Comparison of ENCODE assay signal across 8 cellular contexts in genomic region chr6:31585531-31585930, GRCh38. TPM values are rescaled to one million over a fixed set of nuclear protein-coding genes. Genes with fewer than 3 reads are reported as not detected.
DNase-seq lines count a peak whose midpoint lies in the region; ATAC-seq, FAIRE-seq and TF ChIP-seq lines count a peak whose summit lies in the region.

No MANE protein-coding gene starts in this region.

- H2BK120ac ChIP-seq in H9 (ENCODE audit: low read depth, low read length, poor library complexity, severe bottlenecking), result no peak overlapping the region

- H2BK12ac ChIP-seq in H9 (ENCODE audit: insufficient read length, low read depth, low read length), result no peak overlapping the region

- DNase-seq in H9 (peak; percentile 66), HepG2 (ENCODE audit: low spot score) (peak; percentile 50), germinal center (ENCODE audit: low spot score) (no peak), midbrain (lab: John Stamatoyannopoulos, UW) (no peak), RWPE1 (ENCODE audit: low spot score) (no peak)
- peak; percentile 86 for DNase-seq in activated CD4-positive, alpha-beta T cell treated with anti-CD3 and anti-CD28 coated beads, Interleukin-2, amount 10 ng/mL, durations not matched to agents 24 days and 14 days

- H3K27ac Mint-ChIP-seq in H9, result no peak overlapping the region
- H3K27ac Mint-ChIP-seq in activated CD4-positive, alpha-beta T cell treated with anti-CD3 and anti-CD28 coated beads, Interleukin-2, amount 10 ng/mL, durations not matched to agents 24 days and 14 days, result peak overlapping the region; percentile 96

- no peak overlapping the region for H3K18ac ChIP-seq in H9 (ENCODE audit: insufficient read length, low read depth, low read length)

- TF ChIP-seq CTCF in H9 (conservative IDR thresholded peaks at IDR 0.05) (peak; percentile 77), HepG2 (CRISPR knock-in tag; IDR thresholded peaks at IDR 0.05) (peak; percentile 69), RWPE1 (conservative IDR thresholded peaks at IDR 0.05; ENCODE audit: low read depth) (no peak)

- no peak overlapping the region for H2AK5ac ChIP-seq in H9 (ENCODE audit: insufficient read length, low read length)

- peak overlapping the region in 10 of 11 experiments; percentile 66 to 81 (median 74); a peak in 19 of 22 replicates for H3K9ac ChIP-seq in BLaER1 treated with 17β-estradiol and CSF1 and Interleukin-3, amounts not matched to agents 10 nM and 100 nM
- H3K9ac ChIP-seq in H9 (ENCODE audit: extremely low read depth, insufficient read length, low read length), result no peak overlapping the region
- no peak overlapping the region for H3K9ac ChIP-seq in HepG2 (ENCODE audit: insufficient read depth, low read depth, low read length)

- in situ Hi-C loops in HepG2 (cut with HindIII; ENCODE audit: extremely low pct_ligation_motif_present, low pct_unique_long_range_greater_than_20kb), result loop anchor here (5.0 kb wide), 1 partner anchor 93 kb away; no protein-coding TSS in a partner anchor

- H3K9me3 Mint-ChIP-seq in H9, result no peaks in the 10 kb centered on the region; a peak in 1 of 5 replicates
- H3K9me3 Mint-ChIP-seq in activated CD4-positive, alpha-beta T cell treated with anti-CD3 and anti-CD28 coated beads, Interleukin-2, amount 10 ng/mL, durations not matched to agents 24 days and 14 days, result no peaks in the 10 kb centered on the region

- H3K36me3 ChIP-seq in BLaER1 treated with 17β-estradiol and CSF1 and Interleukin-3, amounts not matched to agents 10 nM and 100 nM, result peaks cover 0 to 10% (median 0%) of the 10 kb centered on the region in 11 experiments; a peak in 5 of 22 replicates
- H3K36me3 ChIP-seq in HepG2 (replicated peaks in 1 of 2; ENCODE audit: control insufficient read depth in 1 of 2, insufficient read depth in 2 of 2, low read length in 2 of 2), result no peaks in the 10 kb centered on the region

- CTCF ChIA-PET in HepG2 (lab: Yijun Ruan, JAX; ENCODE audit: low intra/inter-chr PET ratio, low total read pairs) (no interaction called here), RWPE1 (lab: Yijun Ruan, JAX) (interaction anchor here (0.7 kb wide), 1 partner anchor 39 kb away, joined by 3 read pairs; no protein-coding TSS in a partner anchor)

- peaks cover 23% of the 10 kb centered on the region for H3K27me3 Mint-ChIP-seq in H9 (ENCODE audit: low read depth)
- H3K27me3 Mint-ChIP-seq in activated CD4-positive, alpha-beta T cell treated with anti-CD3 and anti-CD28 coated beads, Interleukin-2, amount 10 ng/mL, durations not matched to agents 24 days and 14 days, result no peaks in the 10 kb centered on the region

- no peaks in the 10 kb centered on the region for H3K9me3 ChIP-seq in BLaER1 treated with 17β-estradiol and CSF1 and Interleukin-3, amounts not matched to agents 10 nM and 100 nM (replicated peaks in 1 of 11)
- H3K9me3 ChIP-seq in H9 (ENCODE audit: control insufficient read depth, low read depth, low read length) (no peaks in the 10 kb centered on the region), HepG2 (ENCODE audit: low read length) (no peaks in the 10 kb centered on the region)

- H3T11ph ChIP-seq in H9 (ENCODE audit: low read length), result no peak overlapping the region

- H3K79me2 ChIP-seq in H9 (ENCODE audit: insufficient read depth, low read length) (no peaks in the 10 kb centered on the region), HepG2 (ENCODE audit: insufficient read depth, low read length) (no peaks in the 10 kb centered on the region)

- POLR2A ChIA-PET in HepG2 (lab: Yijun Ruan, JAX) (no interaction called here), RWPE1 (lab: Yijun Ruan, JAX; ENCODE audit: low non-redundant PET) (no interaction called here)

- no peak overlapping the region for H4K91ac ChIP-seq in H9 (ENCODE audit: insufficient read length, low read depth, low read length)

- H3K56ac ChIP-seq in H9 (ENCODE audit: insufficient read length, low read depth, low read length), result no peak overlapping the region

- H3K27ac ChIP-seq in BLaER1 treated with 17β-estradiol and CSF1 and Interleukin-3, amounts not matched to agents 10 nM and 100 nM, result peak overlapping the region; percentile 59 to 92 (median 86)
- H3K27ac ChIP-seq in H9 (ENCODE audit: insufficient read length, low read depth, low read length) (no peak overlapping the region), HepG2 (ENCODE audit: extremely low read length, insufficient read depth, low read length) (no peak overlapping the region), RWPE1 (no peak overlapping the region)

- TF ChIP-seq POLR2A in HepG2 (IDR thresholded peaks at IDR 0.05; ENCODE audit: insufficient read depth in 1 of 2, low read depth in 2 of 2, low read length in 2 of 2), result no peak

- H3K4me2 ChIP-seq in BLaER1 treated with 17β-estradiol and CSF1 and Interleukin-3, amounts not matched to agents 10 nM and 100 nM, result peak overlapping the region; percentile 77 to 100 (median 94)
- H3K4me2 ChIP-seq in H9 (ENCODE audit: insufficient read depth, insufficient read length, low read length) (no peak overlapping the region), HepG2 (ENCODE audit: low read depth, low read length) (no peak overlapping the region)

- no peak overlapping the region for H3K14ac ChIP-seq in H9 (ENCODE audit: insufficient read depth, low read length)

- intact Hi-C loops in activated CD4-positive, alpha-beta T cell treated with anti-CD3 and anti-CD28 coated beads, Interleukin-2, amount 10 ng/mL, durations not matched to agents 24 days and 14 days (cut with micrococcal nuclease), result loop anchor here (1.0 kb wide), 1 partner anchor 13 kb away; no protein-coding TSS in a partner anchor
- intact Hi-C loops in HepG2 (cut with micrococcal nuclease; ENCODE audit: unreplicated experiment), result loop anchor here (5.0 kb wide), 1 partner anchor 1138 kb away; no protein-coding TSS in a partner anchor

- no peak overlapping the region for H3K4me3 Mint-ChIP-seq in H9
- H3K4me3 Mint-ChIP-seq in activated CD4-positive, alpha-beta T cell treated with anti-CD3 and anti-CD28 coated beads, Interleukin-2, amount 10 ng/mL, durations not matched to agents 24 days and 14 days, result peak overlapping the region; percentile 89

- H3K23me2 ChIP-seq in H9 (ENCODE audit: insufficient read length, low read depth, low read length, poor library complexity, severe bottlenecking), result peaks cover 11% of the 10 kb centered on the region

- no peak overlapping the region for H4K8ac ChIP-seq in H9 (replicated peaks; ENCODE audit: insufficient read length, low read depth, low read length)

- H3K79me1 ChIP-seq in H9 (ENCODE audit: insufficient read depth, low read depth, low read length, poor library complexity, severe bottlenecking), result no peaks in the 10 kb centered on the region

- H3K27me3 ChIP-seq in BLaER1 treated with 17β-estradiol and CSF1 and Interleukin-3, amounts not matched to agents 10 nM and 100 nM, result no peaks in the 10 kb centered on the region
- no peaks in the 10 kb centered on the region for H3K27me3 ChIP-seq in H9 (ENCODE audit: insufficient read depth, low read length)
- H3K27me3 ChIP-seq in HepG2 (ENCODE audit: control insufficient read depth in 1 of 2, insufficient read depth in 2 of 2, low read length in 2 of 2), result peaks cover 11 to 56% of the 10 kb centered on the region in 2 experiments

- TF ChIP-seq EP300 in HepG2 (IDR thresholded peaks at IDR 0.05; ENCODE audit: low read depth in 2 of 2, low read length in 2 of 2), result no peak
- no peak for TF ChIP-seq EP300 in HepG2 (CRISPR knock-in tag; IDR thresholded peaks at IDR 0.05; ENCODE audit: borderline replicate concordance)

- H2AFZ ChIP-seq in H9 (ENCODE audit: low read length) (no peak overlapping the region), HepG2 (ENCODE audit: low read length) (no peak overlapping the region)

- H3K4me1 Mint-ChIP-seq in H9, result peaks cover 23 to 34% of the 10 kb centered on the region in 2 experiments
- H3K4me1 Mint-ChIP-seq in activated CD4-positive, alpha-beta T cell treated with anti-CD3 and anti-CD28 coated beads, Interleukin-2, amount 10 ng/mL, durations not matched to agents 24 days and 14 days, result peaks cover 59% of the 10 kb centered on the region

- ATAC-seq in HepG2 (no peak), HG02840 (IDR thresholded peaks at IDR 0.05; ENCODE audit: low FRiP score, unreplicated experiment) (no peak)

- H3K4ac ChIP-seq in H9 (ENCODE audit: low read depth, low read length), result no peak overlapping the region

- BruUV-seq in HepG2 (replicated peaks; lab: Mats Ljungman, UMichigan), result no TSS peak

- TF ChIP-seq RAD21 in HepG2 (CRISPR knock-in tag; IDR thresholded peaks at IDR 0.05), result peak; percentile 23; the same call in 1 of the 2 replicates

- H2BK5ac ChIP-seq in H9 (ENCODE audit: insufficient read length, low read length), result no peak overlapping the region

- WGBS in H9 (ENCODE audit: extremely low coverage, insufficient read length, low lambda C conversion rate), result no CpG with 5 or more reads among the region's 2 CpGs
- WGBS in HepG2 (ENCODE audit: low lambda C conversion rate), result 38% methylated on average over 2 of the region's 2 CpGs

- no peaks in the 10 kb centered on the region for H4K20me1 ChIP-seq in BLaER1 treated with 17β-estradiol and CSF1 and Interleukin-3, amounts not matched to agents 10 nM and 100 nM
- H4K20me1 ChIP-seq in H9 (ENCODE audit: control insufficient read depth, insufficient read depth, insufficient read length), result no peaks in the 10 kb centered on the region
- H4K20me1 ChIP-seq in HepG2 (ENCODE audit: insufficient read depth, low read length), result no peaks in the 10 kb centered on the region

- FAIRE-seq in HepG2 (lab: Jason Lieb, UNC), result peak; percentile 60

- no peak overlapping the region for H2BK20ac ChIP-seq in H9 (ENCODE audit: low read depth, low read length, poor library complexity, severe bottlenecking)

- no peak overlapping the region for H3K23ac ChIP-seq in H9 (ENCODE audit: insufficient read length, low read depth, low read length)

- H4K5ac ChIP-seq in H9 (ENCODE audit: insufficient read length, low read depth, low read length), result no peak overlapping the region

- H2BK15ac ChIP-seq in H9 (ENCODE audit: low read depth, low read length), result no peak overlapping the region

- H3K4me1 ChIP-seq in BLaER1 treated with 17β-estradiol and CSF1 and Interleukin-3, amounts not matched to agents 10 nM and 100 nM, result peaks cover 76 to 94% (median 86%) of the 10 kb centered on the region in 10 experiments
- H3K4me1 ChIP-seq in H9 (ENCODE audit: insufficient read depth, low read length), result peaks cover 2% of the 10 kb centered on the region; the same call in 1 of the 2 replicates
- H3K4me1 ChIP-seq in HepG2 (ENCODE audit: insufficient read depth, low read length), result peaks cover 20% of the 10 kb centered on the region

- H3K4me3 ChIP-seq in BLaER1 treated with 17β-estradiol and CSF1 and Interleukin-3, amounts not matched to agents 10 nM and 100 nM, result peak overlapping the region in 4 of 10 experiments; percentile 24 to 64 (median 56); a peak in 3 of 20 replicates
- H3K4me3 ChIP-seq in HepG2 (replicated peaks in 1 of 3; ENCODE audit: insufficient read depth in 1 of 3, low read depth in 2 of 3, low read length in 3 of 3), result no peak overlapping the region

- no peaks in the 10 kb centered on the region for H3K36me3 Mint-ChIP-seq in H9 (ENCODE audit: insufficient read depth in 1 of 3, low read depth in 3 of 3)
- H3K36me3 Mint-ChIP-seq in activated CD4-positive, alpha-beta T cell treated with anti-CD3 and anti-CD28 coated beads, Interleukin-2, amount 10 ng/mL, durations not matched to agents 24 days and 14 days (ENCODE audit: low read depth), result peaks cover 29% of the 10 kb centered on the region

RNA-seq across cellular contexts. Expression of gene LST1, which starts 0.5 kb away (rescaled TPM):
- total RNA-seq in H9 (2021) (not detected in 2 replicates), HepG2 (2016; rRNA removed; fragmentation: Illumina TruSeq; extraction: Trizol) (not detected in 2 replicates)
- total RNA-seq in activated CD4-positive, alpha-beta T cell treated with anti-CD3 and anti-CD28 coated beads, Interleukin-2, amount 10 ng/mL, durations not matched to agents 24 days and 14 days, result 42.6 and 46.4 TPM in 2 replicates
- not detected in 2 replicates for total RNA-seq in HepG2 (2016; cell fraction: cytosol; rRNA removed; fragmentation: Illumina TruSeq; extraction: Trizol; ENCODE audit: low read depth)
- not detected in 2 replicates for total RNA-seq in HepG2 (2016; cell fraction: insoluble cytoplasmic fraction; rRNA removed; fragmentation: Illumina TruSeq; extraction: Trizol)
- total RNA-seq in HepG2 (2016; cell fraction: membrane; rRNA removed; fragmentation: Illumina TruSeq; extraction: Trizol), result not detected in 2 replicates
- not detected in 2 replicates for total RNA-seq in HepG2 (2016; cell fraction: nucleus; rRNA removed; fragmentation: Illumina TruSeq; extraction: Trizol)
- not detected in 2 replicates for polyA plus RNA-seq in HepG2 (2011; rRNA removed)
- not detected in 2 replicates for polyA plus RNA-seq in HepG2 (2011; cell fraction: cytosol; rRNA removed)
- polyA plus RNA-seq in HepG2 (2011; cell fraction: nucleus; rRNA removed), result not detected in 2 replicates
- polyA plus RNA-seq in HepG2 (2012), result not detected in 2 replicates
- polyA plus RNA-seq in HepG2 (2016; cell fraction: cytosol; fragmentation: Illumina TruSeq; extraction: Trizol; ENCODE audit: low read depth), result not detected in 2 replicates
- polyA plus RNA-seq in HepG2 (2016; cell fraction: insoluble cytoplasmic fraction; fragmentation: Illumina TruSeq; extraction: Trizol; ENCODE audit: low read depth), result not detected in 2 replicates
- not detected in 2 replicates for polyA plus RNA-seq in HepG2 (2016; cell fraction: membrane; fragmentation: Illumina TruSeq; extraction: Trizol; ENCODE audit: low read depth)
- not detected in 2 replicates for polyA plus RNA-seq in HepG2 (2016; cell fraction: nucleus; fragmentation: Illumina TruSeq; extraction: Trizol; ENCODE audit: insufficient read depth, low read depth)
- not detected in 2 replicates for polyA minus RNA-seq in HepG2 (2011; rRNA and poly(A)+ RNA removed; ENCODE audit: low replicate concordance)
- not detected in 2 replicates for polyA minus RNA-seq in HepG2 (2011; cell fraction: cytosol; rRNA and poly(A)+ RNA removed)
- not detected in 2 replicates for polyA minus RNA-seq in HepG2 (2011; cell fraction: nucleus; rRNA and poly(A)+ RNA removed)

RNA-seq across cellular contexts. Expression of gene LTB, which starts 3.3 kb away (rescaled TPM):
- total RNA-seq in H9 (2021), result not detected in 2 replicates
- 134 and 136 TPM in 2 replicates for total RNA-seq in activated CD4-positive, alpha-beta T cell treated with anti-CD3 and anti-CD28 coated beads, Interleukin-2, amount 10 ng/mL, durations not matched to agents 24 days and 14 days
- 0.22 TPM in 1 of 2 replicates, not detected in the other for total RNA-seq in HepG2 (2016; rRNA removed; fragmentation: Illumina TruSeq; extraction: Trizol)
- total RNA-seq in HepG2 (2016; cell fraction: cytosol; rRNA removed; fragmentation: Illumina TruSeq; extraction: Trizol; ENCODE audit: low read depth), result not detected in 2 replicates
- total RNA-seq in HepG2 (2016; cell fraction: insoluble cytoplasmic fraction; rRNA removed; fragmentation: Illumina TruSeq; extraction: Trizol), result 0.13 and 0.46 TPM in 2 replicates
- not detected in 2 replicates for total RNA-seq in HepG2 (2016; cell fraction: membrane; rRNA removed; fragmentation: Illumina TruSeq; extraction: Trizol)
- not detected in 2 replicates for total RNA-seq in HepG2 (2016; cell fraction: nucleus; rRNA removed; fragmentation: Illumina TruSeq; extraction: Trizol)
- polyA plus RNA-seq in HepG2 (2011; rRNA removed), result 0.09 and 0.30 TPM in 2 replicates
- polyA plus RNA-seq in HepG2 (2011; cell fraction: cytosol; rRNA removed), result 0.19 and 0.27 TPM in 2 replicates
- polyA plus RNA-seq in HepG2 (2011; cell fraction: nucleus; rRNA removed), result 0.54 TPM in 1 of 2 replicates, not detected in the other
- polyA plus RNA-seq in HepG2 (2012), result 0.29 TPM in 1 of 2 replicates, not detected in the other
- 0.15 and 0.16 TPM in 2 replicates for polyA plus RNA-seq in HepG2 (2016; cell fraction: cytosol; fragmentation: Illumina TruSeq; extraction: Trizol; ENCODE audit: low read depth)
- 0.41 TPM in 1 of 2 replicates, not detected in the other for polyA plus RNA-seq in HepG2 (2016; cell fraction: insoluble cytoplasmic fraction; fragmentation: Illumina TruSeq; extraction: Trizol; ENCODE audit: low read depth)
- polyA plus RNA-seq in HepG2 (2016; cell fraction: membrane; fragmentation: Illumina TruSeq; extraction: Trizol; ENCODE audit: low read depth), result 0.20 and 0.23 TPM in 2 replicates
- not detected in 2 replicates for polyA plus RNA-seq in HepG2 (2016; cell fraction: nucleus; fragmentation: Illumina TruSeq; extraction: Trizol; ENCODE audit: insufficient read depth, low read depth)
- polyA minus RNA-seq in HepG2 (2011; rRNA and poly(A)+ RNA removed; ENCODE audit: low replicate concordance), result not detected in 2 replicates
- not detected in 2 replicates for polyA minus RNA-seq in HepG2 (2011; cell fraction: cytosol; rRNA and poly(A)+ RNA removed)
- not detected in 2 replicates for polyA minus RNA-seq in HepG2 (2011; cell fraction: nucleus; rRNA and poly(A)+ RNA removed)

RNA-seq across cellular contexts. Expression of gene NCR3, which starts 7.3 kb away (rescaled TPM):
- total RNA-seq in H9 (2021), result 0.55 and 0.64 TPM in 2 replicates
- total RNA-seq in activated CD4-positive, alpha-beta T cell treated with anti-CD3 and anti-CD28 coated beads, Interleukin-2, amount 10 ng/mL, durations not matched to agents 24 days and 14 days, result 12.2 and 14.5 TPM in 2 replicates
- total RNA-seq in HepG2 (2016; rRNA removed; fragmentation: Illumina TruSeq; extraction: Trizol), result not detected in 2 replicates
- not detected in 2 replicates for total RNA-seq in HepG2 (2016; cell fraction: cytosol; rRNA removed; fragmentation: Illumina TruSeq; extraction: Trizol; ENCODE audit: low read depth)
- total RNA-seq in HepG2 (2016; cell fraction: insoluble cytoplasmic fraction; rRNA removed; fragmentation: Illumina TruSeq; extraction: Trizol), result not detected in 2 replicates
- total RNA-seq in HepG2 (2016; cell fraction: membrane; rRNA removed; fragmentation: Illumina TruSeq; extraction: Trizol), result not detected in 2 replicates
- not detected in 2 replicates for total RNA-seq in HepG2 (2016; cell fraction: nucleus; rRNA removed; fragmentation: Illumina TruSeq; extraction: Trizol)
- polyA plus RNA-seq in HepG2 (2011; rRNA removed), result not detected in 2 replicates
- not detected in 2 replicates for polyA plus RNA-seq in HepG2 (2011; cell fraction: cytosol; rRNA removed)
- not detected in 2 replicates for polyA plus RNA-seq in HepG2 (2011; cell fraction: nucleus; rRNA removed)
- not detected in 2 replicates for polyA plus RNA-seq in HepG2 (2012)
- not detected in 2 replicates for polyA plus RNA-seq in HepG2 (2016; cell fraction: cytosol; fragmentation: Illumina TruSeq; extraction: Trizol; ENCODE audit: low read depth)
- polyA plus RNA-seq in HepG2 (2016; cell fraction: insoluble cytoplasmic fraction; fragmentation: Illumina TruSeq; extraction: Trizol; ENCODE audit: low read depth), result not detected in 2 replicates
- not detected in 2 replicates for polyA plus RNA-seq in HepG2 (2016; cell fraction: membrane; fragmentation: Illumina TruSeq; extraction: Trizol; ENCODE audit: low read depth)
- polyA plus RNA-seq in HepG2 (2016; cell fraction: nucleus; fragmentation: Illumina TruSeq; extraction: Trizol; ENCODE audit: insufficient read depth, low read depth), result not detected in 2 replicates
- not detected in 2 replicates for polyA minus RNA-seq in HepG2 (2011; rRNA and poly(A)+ RNA removed; ENCODE audit: low replicate concordance)
- not detected in 2 replicates for polyA minus RNA-seq in HepG2 (2011; cell fraction: cytosol; rRNA and poly(A)+ RNA removed)
- polyA minus RNA-seq in HepG2 (2011; cell fraction: nucleus; rRNA and poly(A)+ RNA removed), result not detected in 2 replicates

RNA-seq across cellular contexts. Expression of gene TNF, which starts 10.2 kb away (rescaled TPM):
- total RNA-seq in H9 (2021) (not detected in 2 replicates), HepG2 (2016; rRNA removed; fragmentation: Illumina TruSeq; extraction: Trizol) (not detected in 2 replicates)
- total RNA-seq in activated CD4-positive, alpha-beta T cell treated with anti-CD3 and anti-CD28 coated beads, Interleukin-2, amount 10 ng/mL, durations not matched to agents 24 days and 14 days, result 294 and 303 TPM in 2 replicates
- total RNA-seq in HepG2 (2016; cell fraction: cytosol; rRNA removed; fragmentation: Illumina TruSeq; extraction: Trizol; ENCODE audit: low read depth), result not detected in 2 replicates
- total RNA-seq in HepG2 (2016; cell fraction: insoluble cytoplasmic fraction; rRNA removed; fragmentation: Illumina TruSeq; extraction: Trizol), result 0.09 and 0.10 TPM in 2 replicates
- 0.15 TPM in 1 of 2 replicates, not detected in the other for total RNA-seq in HepG2 (2016; cell fraction: membrane; rRNA removed; fragmentation: Illumina TruSeq; extraction: Trizol)
- total RNA-seq in HepG2 (2016; cell fraction: nucleus; rRNA removed; fragmentation: Illumina TruSeq; extraction: Trizol), result not detected in 2 replicates
- polyA plus RNA-seq in HepG2 (2011; rRNA removed), result not detected in 2 replicates
- not detected in 2 replicates for polyA plus RNA-seq in HepG2 (2011; cell fraction: cytosol; rRNA removed)
- not detected in 2 replicates for polyA plus RNA-seq in HepG2 (2011; cell fraction: nucleus; rRNA removed)
- polyA plus RNA-seq in HepG2 (2012), result not detected in 2 replicates
- not detected in 2 replicates for polyA plus RNA-seq in HepG2 (2016; cell fraction: cytosol; fragmentation: Illumina TruSeq; extraction: Trizol; ENCODE audit: low read depth)
- polyA plus RNA-seq in HepG2 (2016; cell fraction: insoluble cytoplasmic fraction; fragmentation: Illumina TruSeq; extraction: Trizol; ENCODE audit: low read depth), result not detected in 2 replicates
- not detected in 2 replicates for polyA plus RNA-seq in HepG2 (2016; cell fraction: membrane; fragmentation: Illumina TruSeq; extraction: Trizol; ENCODE audit: low read depth)
- 0.28 TPM in 1 of 2 replicates, not detected in the other for polyA plus RNA-seq in HepG2 (2016; cell fraction: nucleus; fragmentation: Illumina TruSeq; extraction: Trizol; ENCODE audit: insufficient read depth, low read depth)
- 0.26 TPM in 1 of 2 replicates, not detected in the other for polyA minus RNA-seq in HepG2 (2011; rRNA and poly(A)+ RNA removed; ENCODE audit: low replicate concordance)
- not detected in 2 replicates for polyA minus RNA-seq in HepG2 (2011; cell fraction: cytosol; rRNA and poly(A)+ RNA removed)
- not detected in 2 replicates for polyA minus RNA-seq in HepG2 (2011; cell fraction: nucleus; rRNA and poly(A)+ RNA removed)

RNA-seq across cellular contexts. Expression of gene LTA, which starts 13.4 kb away (rescaled TPM):
- total RNA-seq in H9 (2021), result not detected in 2 replicates
- total RNA-seq in activated CD4-positive, alpha-beta T cell treated with anti-CD3 and anti-CD28 coated beads, Interleukin-2, amount 10 ng/mL, durations not matched to agents 24 days and 14 days, result 622 and 631 TPM in 2 replicates
- not detected in 2 replicates for total RNA-seq in HepG2 (2016; rRNA removed; fragmentation: Illumina TruSeq; extraction: Trizol)
- not detected in 2 replicates for total RNA-seq in HepG2 (2016; cell fraction: cytosol; rRNA removed; fragmentation: Illumina TruSeq; extraction: Trizol; ENCODE audit: low read depth)
- total RNA-seq in HepG2 (2016; cell fraction: insoluble cytoplasmic fraction; rRNA removed; fragmentation: Illumina TruSeq; extraction: Trizol), result not detected in 2 replicates
- not detected in 2 replicates for total RNA-seq in HepG2 (2016; cell fraction: membrane; rRNA removed; fragmentation: Illumina TruSeq; extraction: Trizol)
- total RNA-seq in HepG2 (2016; cell fraction: nucleus; rRNA removed; fragmentation: Illumina TruSeq; extraction: Trizol), result not detected in 2 replicates
- 0.09 TPM in 1 of 2 replicates, not detected in the other for polyA plus RNA-seq in HepG2 (2011; rRNA removed)
- polyA plus RNA-seq in HepG2 (2011; cell fraction: cytosol; rRNA removed), result 0.04 TPM in 1 of 2 replicates, not detected in the other
- 0.09 TPM in 1 of 2 replicates, not detected in the other for polyA plus RNA-seq in HepG2 (2011; cell fraction: nucleus; rRNA removed)
- polyA plus RNA-seq in HepG2 (2012), result 0.09 TPM in 1 of 2 replicates, not detected in the other
- polyA plus RNA-seq in HepG2 (2016; cell fraction: cytosol; fragmentation: Illumina TruSeq; extraction: Trizol; ENCODE audit: low read depth), result not detected in 2 replicates
- polyA plus RNA-seq in HepG2 (2016; cell fraction: insoluble cytoplasmic fraction; fragmentation: Illumina TruSeq; extraction: Trizol; ENCODE audit: low read depth), result not detected in 2 replicates
- not detected in 2 replicates for polyA plus RNA-seq in HepG2 (2016; cell fraction: membrane; fragmentation: Illumina TruSeq; extraction: Trizol; ENCODE audit: low read depth)
- polyA plus RNA-seq in HepG2 (2016; cell fraction: nucleus; fragmentation: Illumina TruSeq; extraction: Trizol; ENCODE audit: insufficient read depth, low read depth), result not detected in 2 replicates
- polyA minus RNA-seq in HepG2 (2011; rRNA and poly(A)+ RNA removed; ENCODE audit: low replicate concordance), result not detected in 2 replicates
- not detected in 2 replicates for polyA minus RNA-seq in HepG2 (2011; cell fraction: cytosol; rRNA and poly(A)+ RNA removed)
- not detected in 2 replicates for polyA minus RNA-seq in HepG2 (2011; cell fraction: nucleus; rRNA and poly(A)+ RNA removed)

Comparison
In these comparisons a context has a peak if more than half of its experiments do, and no peak if none do; other contexts are left out.
1. H3K27ac ChIP-seq: peak in BLaER1 treated with 17β-estradiol and CSF1 and Interleukin-3, amounts not matched to agents 10 nM and 100 nM (11 of 11); none in H9 (single experiment), HepG2 (single experiment) and RWPE1 (single experiment).
2. H3K4me2 ChIP-seq: peak in BLaER1 treated with 17β-estradiol and CSF1 and Interleukin-3, amounts not matched to agents 10 nM and 100 nM (11 of 11); none in H9 (single experiment) and HepG2 (single experiment).
3. H3K9ac ChIP-seq: peak in BLaER1 treated with 17β-estradiol and CSF1 and Interleukin-3, amounts not matched to agents 10 nM and 100 nM (10 of 11); none in H9 (single experiment) and HepG2 (single experiment).
4. DNase-seq: peak in H9 (single experiment), activated CD4-positive, alpha-beta T cell treated with anti-CD3 and anti-CD28 coated beads, Interleukin-2, amount 10 ng/mL, durations not matched to agents 24 days and 14 days (single experiment) and HepG2 (single experiment); none in germinal center (single experiment), midbrain (single experiment) and RWPE1 (single experiment).
5. RNA of gene LST1, which starts 0.5 kb away (total RNA-seq): 42.6 to 46.4 TPM in activated CD4-positive, alpha-beta T cell treated with anti-CD3 and anti-CD28 coated beads, Interleukin-2, amount 10 ng/mL, durations not matched to agents 24 days and 14 days; not detected in H9 and not detected in HepG2; every median in the first group is over 10 times any median in the second.
6. RNA of gene LTB, which starts 3.3 kb away (total RNA-seq): 134 to 136 TPM in activated CD4-positive, alpha-beta T cell treated with anti-CD3 and anti-CD28 coated beads, Interleukin-2, amount 10 ng/mL, durations not matched to agents 24 days and 14 days; 0.13 to 0.46 TPM in HepG2 and not detected in H9; every median in the first group is over 10 times any median in the second.